Comparison of ENCODE assay signal across 1 cellular context in genomic region chr9:3908731-3909130, GRCh38.
TF ChIP-seq lines count a peak whose summit lies in the region.

No MANE protein-coding gene starts in this region.

TF ChIP-seq in IMR-90, 13 proteins besides CTCF, POLR2A, EP300 and RAD21 (continued from another document):
- no peak for TF ChIP-seq MAFK (IDR thresholded peaks at IDR 0.05; ENCODE audit: low read depth, low read length)
- no peak for TF ChIP-seq NFE2L2 (IDR thresholded peaks at IDR 0.05; ENCODE audit: low read depth, low read length)
